In the genomic region with DNA sequence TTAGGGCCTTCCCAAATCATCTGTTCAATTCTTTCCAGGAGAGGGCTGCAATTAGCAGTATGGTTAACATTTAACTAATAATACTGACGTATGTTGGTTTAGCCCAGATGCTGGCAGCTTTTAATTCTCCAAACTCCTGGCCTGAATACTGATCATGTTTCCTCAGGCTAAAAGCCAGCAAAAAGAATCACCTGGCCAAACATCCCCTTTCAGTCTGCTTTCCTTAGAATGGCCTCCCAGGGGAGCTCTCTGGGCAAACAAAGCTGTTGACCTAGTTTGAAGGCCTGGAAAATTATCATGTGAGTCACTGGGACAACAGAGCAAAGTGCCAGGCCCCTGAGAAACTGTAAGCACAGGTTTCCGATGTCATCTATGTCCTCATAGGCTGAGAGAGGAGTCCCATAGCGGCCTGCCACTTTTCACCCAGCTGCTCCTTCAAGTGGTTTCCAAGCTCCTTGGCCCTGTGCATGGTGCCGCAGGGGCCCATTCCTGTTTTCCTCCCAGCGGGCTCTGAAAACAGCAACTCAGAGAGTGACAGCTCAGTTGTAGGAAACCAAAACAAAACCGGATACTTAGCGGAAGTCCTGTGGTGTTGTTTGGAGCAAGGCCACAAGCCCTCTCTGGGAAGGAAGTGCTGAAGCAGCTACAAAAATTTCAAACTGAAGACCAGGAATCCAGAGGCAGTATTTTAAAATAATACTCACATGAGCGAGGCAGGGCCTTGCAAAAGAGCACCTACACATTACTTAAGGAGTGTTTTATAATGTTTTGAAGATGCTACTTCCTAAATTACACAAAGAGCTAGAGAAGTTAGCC, we compare ENCODE assay signal across 8 cellular contexts. TPM values are rescaled to one million over a fixed set of nuclear protein-coding genes. Genes with fewer than 3 reads are reported as not detected.
DNase-seq lines count a peak whose midpoint lies in the region; ATAC-seq and TF ChIP-seq lines count a peak whose summit lies in the region.

No MANE protein-coding gene starts in this region.

- H3K4me1 Mint-ChIP-seq in naive thymus-derived CD8-positive, alpha-beta T cell = peaks cover 24 to 65% (median 51%) of the 10 kb centered on the region in 4 donors
- H3K4me1 Mint-ChIP-seq in stimulated activated naive CD8-positive, alpha-beta T cell treated with anti-CD3 and anti-CD28 coated beads, Interleukin-15, amount 100 ng/mL, for 72 hours = peaks cover 49% of the 10 kb centered on the region

- peak; percentile 23; the same call in 1 of the 2 replicates for TF ChIP-seq CTCF in RWPE1 (conservative IDR thresholded peaks at IDR 0.05; ENCODE audit: low read depth)

- ATAC-seq in naive thymus-derived CD8-positive, alpha-beta T cell = peak; percentile 57 to 60
- ATAC-seq in stimulated activated naive CD8-positive, alpha-beta T cell treated with anti-CD3 and anti-CD28 coated beads, Interleukin-15, amount 100 ng/mL, for 72 hours = peak; percentile 70
- ATAC-seq in GM19452 (IDR thresholded peaks at IDR 0.05; ENCODE audit: unreplicated experiment) = no peak

- DNase-seq in EL = peak; percentile 84
- DNase-seq in LHCN-M2 (ENCODE audit: low read depth) = peak; percentile 98
- peak; percentile 84 for DNase-seq in RWPE1 (ENCODE audit: low spot score)
- peak; percentile 32 for DNase-seq in activated gamma-delta T cell treated with anti-CD3 and anti-CD28 coated beads, Interleukin-2, amount 50 U/mL, for 16 hours (ENCODE audit: low read depth)
- peak; percentile 90 for DNase-seq in fibroblast of the conjunctiva (ENCODE audit: low read depth)
- DNase-seq in naive thymus-derived CD8-positive, alpha-beta T cell = peak; percentile 27 to 73 (median 48)
- DNase-seq in stimulated activated naive CD8-positive, alpha-beta T cell treated with anti-CD3 and anti-CD28 coated beads, Interleukin-15, amount 100 ng/mL, for 72 hours = peak; percentile 30 to 53

- CTCF ChIA-PET in RWPE1 (lab: Yijun Ruan, JAX) = interaction anchor here (0.7 to 1.2 kb wide), 5 partner anchors 9 to 230 kb away, joined by 3 to 7 read pairs (median 3); no protein-coding TSS in a partner anchor

- POLR2A ChIA-PET in RWPE1 (lab: Yijun Ruan, JAX; ENCODE audit: low non-redundant PET) = interaction anchor here (1.0 kb wide), 1 partner anchor 36 kb away, joined by 4 read pairs; a partner anchor contains a TSS
- POLR2A ChIA-PET in naive thymus-derived CD8-positive, alpha-beta T cell (lab: Charles Lee) = interaction anchor here (0.7 to 4.7 kb wide), 14 partner anchors 10 to 115 kb away, joined by 3 to 47 read pairs (median 4); a partner anchor contains a TSS

- H3K27ac Mint-ChIP-seq in naive thymus-derived CD8-positive, alpha-beta T cell = peak overlapping the region; percentile 92 to 98 (median 96)
- H3K27ac Mint-ChIP-seq in stimulated activated naive CD8-positive, alpha-beta T cell treated with anti-CD3 and anti-CD28 coated beads, Interleukin-15, amount 100 ng/mL, for 72 hours = peak overlapping the region; percentile 98

- peak overlapping the region; percentile 69 to 91 (median 81) for H3K4me3 Mint-ChIP-seq in naive thymus-derived CD8-positive, alpha-beta T cell
- H3K4me3 Mint-ChIP-seq in stimulated activated naive CD8-positive, alpha-beta T cell treated with anti-CD3 and anti-CD28 coated beads, Interleukin-15, amount 100 ng/mL, for 72 hours = peak overlapping the region; percentile 77 to 87

- no peaks in the 10 kb centered on the region for H3K36me3 Mint-ChIP-seq in naive thymus-derived CD8-positive, alpha-beta T cell

- no peaks in the 10 kb centered on the region for H3K9me3 Mint-ChIP-seq in naive thymus-derived CD8-positive, alpha-beta T cell
- H3K9me3 Mint-ChIP-seq in stimulated activated naive CD8-positive, alpha-beta T cell treated with anti-CD3 and anti-CD28 coated beads, Interleukin-15, amount 100 ng/mL, for 72 hours = peaks cover 0 to 4% of the 10 kb centered on the region in 2 donors

- H3K27ac ChIP-seq in RWPE1 = peak overlapping the region; percentile 74

- H3K27me3 Mint-ChIP-seq in naive thymus-derived CD8-positive, alpha-beta T cell = no peaks in the 10 kb centered on the region
- H3K27me3 Mint-ChIP-seq in stimulated activated naive CD8-positive, alpha-beta T cell treated with anti-CD3 and anti-CD28 coated beads, Interleukin-15, amount 100 ng/mL, for 72 hours = no peaks in the 10 kb centered on the region

RNA-seq across cellular contexts. Expression of a gene that starts 36.5 kb away (rescaled TPM):
- total RNA-seq in LHCN-M2 (2014; rRNA removed) = 219 and 243 TPM in 2 replicates
- 193 TPM for polyA plus RNA-seq in LHCN-M2 (2012)
- total RNA-seq in naive thymus-derived CD8-positive, alpha-beta T cell = 10 to 100 TPM; 75.9 to 76.9 TPM
- 100 to 1,000 TPM; 186 to 204 (median 186) TPM for polyA plus RNA-seq in naive thymus-derived CD8-positive, alpha-beta T cell

RNA-seq across cellular contexts. Expression of a gene that starts 40.7 kb away (rescaled TPM):
- total RNA-seq in LHCN-M2 (2014; rRNA removed) = 7.8 and 16.4 TPM in 2 replicates
- polyA plus RNA-seq in LHCN-M2 (2012) = 2.5 TPM
- total RNA-seq in naive thymus-derived CD8-positive, alpha-beta T cell = 10 to 100 TPM; 58.4 to 62.9 TPM
- 10 to 100 TPM in 2 of 3 donors, 1 to 10 TPM in 1; 9.3 to 12.0 (median 11.2) TPM for polyA plus RNA-seq in naive thymus-derived CD8-positive, alpha-beta T cell

Comparison
In these comparisons a context has a peak if more than half of its experiments do, and no peak if none do; other contexts are left out.
1. DNase-seq: peak in every context shown above with its lines; median percentile 98 in LHCN-M2; 90 in fibroblast of the conjunctiva; 84 in EL; 84 in RWPE1; 48 in naive thymus-derived CD8-positive, alpha-beta T cell; 42 in stimulated activated naive CD8-positive, alpha-beta T cell treated with anti-CD3 and anti-CD28 coated beads, Interleukin-15, amount 100 ng/mL, for 72 hours; 32 in activated gamma-delta T cell treated with anti-CD3 and anti-CD28 coated beads, Interleukin-2, amount 50 U/mL, for 16 hours.